In the genomic region with DNA sequence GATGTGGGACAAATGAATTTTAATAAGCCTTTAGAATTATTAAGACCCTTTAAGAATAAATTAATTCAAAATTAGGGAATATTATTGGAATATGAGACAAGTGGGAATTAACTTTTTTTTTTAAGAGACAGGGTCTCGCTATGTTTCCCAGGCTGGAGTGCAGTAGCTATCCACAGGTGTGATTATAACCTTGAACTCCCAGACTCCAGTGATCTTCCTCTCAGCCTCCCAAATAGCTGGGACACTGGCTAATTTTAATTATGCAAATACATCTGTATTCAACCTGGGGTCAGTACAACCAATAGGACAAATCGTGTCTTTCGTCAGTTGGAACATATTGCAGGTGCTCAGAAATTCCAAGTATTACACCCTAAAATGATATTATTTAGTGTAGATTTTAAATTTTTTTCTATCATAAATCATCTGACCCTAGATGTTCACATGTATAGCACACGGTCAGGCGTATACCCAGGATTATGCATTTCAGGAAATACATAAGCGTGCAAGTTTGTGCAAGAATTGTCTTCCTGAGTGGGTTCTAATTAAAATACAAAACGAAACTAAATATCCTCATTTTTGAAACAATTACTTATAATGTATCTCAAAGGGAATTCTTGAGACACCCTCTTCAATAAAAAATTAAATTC, we compare ENCODE assay signal across 8 cellular contexts. TPM values are rescaled to one million over a fixed set of nuclear protein-coding genes. Genes with fewer than 3 reads are reported as not detected.
DNase-seq lines count a peak whose midpoint lies in the region; ATAC-seq and TF ChIP-seq lines count a peak whose summit lies in the region.

No MANE protein-coding gene starts in this region.

- peak overlapping the region; percentile 95 for H3K4me3 Mint-ChIP-seq in activated CD4-positive, alpha-beta T cell treated with anti-CD3 and anti-CD28 coated beads for 36 hours

- H3K36me3 ChIP-seq in iPS-18a (ENCODE audit: control insufficient read depth, low read depth, low read length) (no peaks in the 10 kb centered on the region), testis (ENCODE audit: low read depth, missing control alignments) (no peaks in the 10 kb centered on the region)

- H3K4me3 ChIP-seq in WI38 (ENCODE audit: low read depth, low read length) = peak overlapping the region; percentile 76
- H3K4me3 ChIP-seq in iPS-18a (ENCODE audit: low read length) = peak overlapping the region; percentile 93
- peak overlapping the region; percentile 81 to 93 for H3K4me3 ChIP-seq in testis

- H3K4me1 ChIP-seq in iPS-18a (ENCODE audit: control insufficient read depth, low read depth, low read length) (peaks cover 9% of the 10 kb centered on the region), testis (peaks cover 8% of the 10 kb centered on the region)

- TF ChIP-seq POLR2A in testis (IDR thresholded peaks at IDR 0.05) = no peak

- peak overlapping the region; percentile 83 for H3K27ac Mint-ChIP-seq in activated CD4-positive, alpha-beta T cell treated with anti-CD3 and anti-CD28 coated beads for 36 hours

- no peaks in the 10 kb centered on the region for H3K27me3 Mint-ChIP-seq in activated CD4-positive, alpha-beta T cell treated with anti-CD3 and anti-CD28 coated beads for 36 hours

- H3K27me3 ChIP-seq in iPS-18a (ENCODE audit: control insufficient read depth, insufficient read depth, low read length) (no peaks in the 10 kb centered on the region), testis (no peaks in the 10 kb centered on the region)

- no peak for DNase-seq in activated CD4-positive, alpha-beta T cell treated with anti-CD3 and anti-CD28 coated beads for 36 hours
- DNase-seq in activated CD4-positive, alpha-beta T cell treated with anti-CD3 and anti-CD28 coated beads, Interleukin-2, amount 50 U/mL, for 4 hours = no peak
- DNase-seq in testis (no peak), pons (ENCODE audit: low spot score) (no peak), HPDE6-E6E7 (ENCODE audit: extremely low spot score) (no peak)

- H3K36me3 Mint-ChIP-seq in activated CD4-positive, alpha-beta T cell treated with anti-CD3 and anti-CD28 coated beads for 36 hours (ENCODE audit: low read depth) = peaks cover 27% of the 10 kb centered on the region

- ATAC-seq in activated CD4-positive, alpha-beta T cell treated with anti-CD3 and anti-CD28 coated beads for 36 hours = no peak
- ATAC-seq in HG03439 (IDR thresholded peaks at IDR 0.05; ENCODE audit: unreplicated experiment) = no peak

- WGBS in testis, 2 donors = 14 to 21% methylated on average over 7 of the region's 7 CpGs

- CTCF ChIA-PET in activated CD4-positive, alpha-beta T cell treated with anti-CD3 and anti-CD28 coated beads for 36 hours (lab: Charles Lee) = interaction anchor here (0.7 to 3.9 kb wide), 6 partner anchors 8 to 52 kb away, joined by 3 to 30 read pairs (median 6); a partner anchor contains a TSS

- H3K4me1 Mint-ChIP-seq in activated CD4-positive, alpha-beta T cell treated with anti-CD3 and anti-CD28 coated beads for 36 hours = peaks cover 35% of the 10 kb centered on the region

- peak overlapping the region; percentile 81 for H3K9ac ChIP-seq in iPS-18a (ENCODE audit: low read length)

- peaks cover 8% of the 10 kb centered on the region for H3K9me3 Mint-ChIP-seq in activated CD4-positive, alpha-beta T cell treated with anti-CD3 and anti-CD28 coated beads for 36 hours (ENCODE audit: low read depth)

- POLR2A ChIA-PET in activated CD4-positive, alpha-beta T cell treated with anti-CD3 and anti-CD28 coated beads for 36 hours (lab: Charles Lee) = interaction anchor here (1.3 to 2.1 kb wide), 3 partner anchors 21 to 169 kb away, joined by 3 to 8 read pairs (median 5); no protein-coding TSS in a partner anchor

- H3K9me3 ChIP-seq in iPS-18a (ENCODE audit: control insufficient read depth, low read depth, low read length) = peaks cover 4% of the 10 kb centered on the region
- no peaks in the 10 kb centered on the region for H3K9me3 ChIP-seq in testis

- H3K27ac ChIP-seq in iPS-18a (ENCODE audit: low read length) (no peak overlapping the region), testis (peak overlapping the region in 1 of 2 donors; percentile 96)

- TF ChIP-seq CTCF in WI38 (IDR thresholded peaks at IDR 0.05; ENCODE audit: low read depth, low read length) = no peak
- no peak for TF ChIP-seq CTCF in testis (IDR thresholded peaks at IDR 0.05)

- intact Hi-C loops in activated CD4-positive, alpha-beta T cell treated with anti-CD3 and anti-CD28 coated beads for 36 hours (cut with DNase I, micrococcal nuclease) = loop anchor here in 1 of 2 experiments (5.0 kb wide), 1 partner anchor 569 kb away; a partner anchor contains a TSS
- intact Hi-C loops in testis (cut with DNase I; ENCODE audit: low total_unique reads) = no loop called here

RNA-seq across cellular contexts. Expression of a gene that starts 1.2 kb away (rescaled TPM):
- 10 to 100 TPM; 40.9 to 45.0 TPM for total RNA-seq in activated CD4-positive, alpha-beta T cell treated with anti-CD3 and anti-CD28 coated beads for 36 hours
- 10 to 100 TPM; 19.5 to 23.8 TPM for total RNA-seq in testis
- polyA plus RNA-seq in testis (ENCODE audit: insufficient read depth, low read depth, low replicate concordance) = 18.9 TPM

RNA-seq across cellular contexts. Expression of a gene that starts 47.8 kb away (rescaled TPM):
- 10 to 100 TPM; 17.2 to 19.2 TPM for total RNA-seq in activated CD4-positive, alpha-beta T cell treated with anti-CD3 and anti-CD28 coated beads for 36 hours
- total RNA-seq in testis = 10 to 100 TPM; 28.2 to 29.2 TPM
- 17.9 TPM for polyA plus RNA-seq in testis (ENCODE audit: insufficient read depth, low read depth, low replicate concordance)
